ENCODE assay signal across 24 cellular contexts in the genomic region with DNA sequence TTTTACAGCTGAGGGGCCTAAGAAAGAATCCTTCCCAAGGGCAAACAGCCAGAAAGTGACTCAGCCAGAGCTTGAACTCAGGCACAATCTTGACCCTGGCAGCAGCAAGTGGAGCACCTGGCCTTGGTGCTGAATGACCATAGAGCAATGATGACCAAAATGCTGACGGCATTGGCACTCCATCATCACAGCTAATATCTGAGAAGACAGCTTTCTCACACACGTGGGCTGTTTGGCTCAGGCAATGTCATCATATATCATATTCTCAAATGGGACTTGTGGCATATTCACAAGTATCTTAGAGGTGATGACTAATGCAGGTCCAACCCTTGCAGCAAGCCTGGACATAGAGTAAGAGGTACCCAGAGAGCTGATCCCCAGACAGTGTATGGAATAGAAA.
DNase-seq lines count a peak whose midpoint lies in the region; ATAC-seq, FAIRE-seq and TF ChIP-seq lines count a peak whose summit lies in the region.
"Had no signal": no experiment of that assay in that cellular context is flagged by ENCODE, and none has a peak within 500 bp of the region (broad histone marks: within the 10 kb centered on the region; RNA-seq: fewer than 3 reads in every experiment).

No MANE protein-coding gene starts in this region.

- no peak for TF ChIP-seq CTCF in keratinocyte (optimal IDR thresholded peaks at IDR 0.05 in 1 of 3, IDR thresholded peaks at IDR 0.05 in 1 of 3, conservative IDR thresholded peaks at IDR 0.05 in 1 of 3; ENCODE audit: extremely low read depth in 1 of 3, insufficient read depth in 2 of 3, low read length in 3 of 3)

- no peak overlapping the region for H3K4me3 ChIP-seq in keratinocyte (ENCODE audit: control insufficient read depth in 2 of 3, extremely low read depth in 1 of 3, insufficient read depth in 2 of 3, low read depth in 1 of 3, low read length in 3 of 3)

- H4K20me1 ChIP-seq in keratinocyte (ENCODE audit: control insufficient read depth, extremely low read depth, insufficient read depth, low read length): no peaks in the 10 kb centered on the region

- DNase-seq in DMS79 treated with DMSO at 0.1 percent for 48 hours (lab: John Stamatoyannopoulos, UW) (peak; percentile 81), NCI-H446 (lab: John Stamatoyannopoulos, UW) (peak; percentile 26 to 50), SHP77 treated with DMSO at 0.1 percent for 48 hours (lab: John Stamatoyannopoulos, UW) (peak; percentile 44), keratinocyte (ENCODE audit: low read depth, low spot score) (no peak)
- no peak for DNase-seq in NK-92 treated with Interleukin-12 subunit alpha and Interleukin-12 subunit beta, amount 100 ng/mL, for 24 hours (lab: John Stamatoyannopoulos, UW)
- DNase-seq: CD4-positive, CD25-positive, alpha-beta regulatory T cell; COR-L47; DMS 273 treated with DMSO at 0.1 percent for 48 hours; Kasumi-1; MM.1S; NCI-H1048; NCI-H1436; NCI-H187 treated with DMSO at 0.1 percent for 48 hours; NCI-H2107; NCI-H2227 treated with DMSO at 0.1 percent for 48 hours; NCI-H524; NCI-H774; OCI-M1; T-cell had no signal

- no peaks in the 10 kb centered on the region for H3K4me1 ChIP-seq in keratinocyte (ENCODE audit: control insufficient read depth, extremely low read depth, insufficient read depth, low read length)

- no peak for ATAC-seq in GM21786 (IDR thresholded peaks at IDR 0.05; ENCODE audit: unreplicated experiment)
- no peak for ATAC-seq in HG03457 (IDR thresholded peaks at IDR 0.05; ENCODE audit: unreplicated experiment)
- ATAC-seq: T-cell had no signal

- no peaks in the 10 kb centered on the region for H3K79me2 ChIP-seq in keratinocyte (ENCODE audit: control insufficient read depth, insufficient read depth, low read length)

- H3K9ac ChIP-seq in keratinocyte (ENCODE audit: control insufficient read depth, extremely low read depth, insufficient read depth, low read length): no peak overlapping the region

- no peaks in the 10 kb centered on the region for H3K9me1 ChIP-seq in keratinocyte (ENCODE audit: control insufficient read depth, extremely low read depth, insufficient read depth, low read length)

- dilution Hi-C loops in keratinocyte (cut with MboI; ENCODE audit: extremely low pct_ligation_motif_present, low sequenced_read_pairs): no loop called here

- no peak overlapping the region for H3K4me2 ChIP-seq in keratinocyte (ENCODE audit: control insufficient read depth, extremely low read depth, insufficient read depth, low read depth, low read length)

- H3K27me3 ChIP-seq in keratinocyte (ENCODE audit: control insufficient read depth, extremely low read depth, insufficient read depth, low read length): no peaks in the 10 kb centered on the region

- FAIRE-seq in keratinocyte (lab: Jason Lieb, UNC): peak; percentile 49
- FAIRE-seq: GM12891, H54, RCC 7860 had no signal

- H3K27ac ChIP-seq in keratinocyte (ENCODE audit: control insufficient read depth, insufficient read depth, low read length): no peak overlapping the region

- H2AFZ ChIP-seq in keratinocyte (ENCODE audit: control insufficient read depth, low read length): no peak overlapping the region

- H3K9me3 ChIP-seq in keratinocyte (ENCODE audit: control insufficient read depth, low read depth, low read length): no peaks in the 10 kb centered on the region

- H3K36me3 ChIP-seq in keratinocyte (ENCODE audit: control insufficient read depth in 2 of 2, extremely low read depth in 1 of 2, insufficient read depth in 2 of 2, low read length in 2 of 2): no peaks in the 10 kb centered on the region

Comparison
In these comparisons a context has a peak if more than half of its experiments do, and no peak if none do; other contexts are left out.
1. DNase-seq: peak in DMS79 treated with DMSO at 0.1 percent for 48 hours (single experiment), NCI-H446 (2 of 2) and SHP77 treated with DMSO at 0.1 percent for 48 hours (single experiment); none in keratinocyte (single experiment) and NK-92 treated with Interleukin-12 subunit alpha and Interleukin-12 subunit beta, amount 100 ng/mL, for 24 hours (single experiment).